In the genomic region with DNA sequence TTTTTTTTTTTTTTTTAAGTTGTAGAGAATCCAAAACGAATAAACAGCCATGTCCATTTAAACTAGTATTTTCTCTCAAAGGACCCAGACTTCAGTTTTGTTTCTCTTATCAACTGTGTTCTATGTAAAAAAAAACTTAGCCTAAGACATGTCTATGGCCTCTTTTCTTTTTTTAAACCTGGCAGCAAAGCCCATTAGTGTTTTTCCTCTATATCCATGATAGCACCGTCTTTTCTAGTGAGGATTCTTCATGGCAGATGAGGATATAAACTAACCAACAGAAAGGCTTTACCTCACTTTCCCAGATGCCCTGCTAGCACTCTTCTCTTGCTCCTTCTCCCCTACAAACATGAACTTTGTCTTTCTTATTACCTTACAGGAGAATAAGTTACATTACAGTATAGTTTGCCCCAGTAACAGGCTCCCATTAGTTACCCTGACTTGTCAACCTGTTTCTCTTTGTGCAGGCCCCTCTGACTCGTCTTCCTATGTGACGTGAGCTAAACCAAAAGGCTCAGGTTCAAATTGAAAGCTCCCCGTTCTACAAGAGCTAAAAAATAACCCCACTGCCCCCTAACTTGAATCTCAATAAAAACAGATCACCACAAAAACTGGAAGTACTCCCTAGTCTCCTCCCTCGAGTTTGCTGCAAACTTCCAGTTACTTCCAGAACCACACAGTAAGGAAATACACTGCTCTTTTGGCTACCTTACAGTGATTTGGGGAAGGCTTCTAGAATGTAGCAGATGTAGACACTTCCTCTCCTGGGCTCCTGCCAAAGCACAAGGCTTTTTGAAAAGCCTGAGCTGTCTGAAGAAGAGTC, we compare ENCODE assay signal across 8 cellular contexts. TPM values are rescaled to one million over a fixed set of nuclear protein-coding genes. Genes with fewer than 3 reads are reported as not detected.
DNase-seq lines count a peak whose midpoint lies in the region; ATAC-seq and TF ChIP-seq lines count a peak whose summit lies in the region.

No MANE protein-coding gene starts in this region.

- in situ Hi-C loops in transverse colon (cut with MboI; ENCODE audit: low pct_ligation_motif_present in 1 of 4, low pct_unique_long_range_greater_than_20kb in 1 of 4, low sequenced_read_pairs in 3 of 4) = no loop called here

- H3K27ac ChIP-seq in AG04450 (ENCODE audit: low read depth, low read length) (peak overlapping the region; percentile 33), breast epithelium (peak overlapping the region; percentile 62 to 75), lower lobe of right lung (peak overlapping the region; percentile 73), transverse colon (peak overlapping the region; percentile 63 to 77 (median 74))

- H3K4me3 ChIP-seq in AG04450 (ENCODE audit: low read depth, low read length) = no peak overlapping the region
- H3K4me3 ChIP-seq in breast epithelium = peak overlapping the region; percentile 16 to 20 (median 17)
- peak overlapping the region; percentile 9 for H3K4me3 ChIP-seq in lower lobe of right lung
- H3K4me3 ChIP-seq in transverse colon = peak overlapping the region in 1 of 4 donors; percentile 20

- H3K4me1 ChIP-seq in breast epithelium (no peaks in the 10 kb centered on the region), lower lobe of right lung (peaks cover 19% of the 10 kb centered on the region), transverse colon (peaks cover 0 to 27% (median 9%) of the 10 kb centered on the region in 4 donors)

- TF ChIP-seq EP300 in transverse colon (IDR thresholded peaks at IDR 0.05; ENCODE audit: low read depth) = no peak

- H3K27me3 ChIP-seq in AG04450 (ENCODE audit: control insufficient read depth, insufficient read depth, low read length) = no peaks in the 10 kb centered on the region
- H3K27me3 ChIP-seq in breast epithelium = no peaks in the 10 kb centered on the region
- no peaks in the 10 kb centered on the region for H3K27me3 ChIP-seq in lower lobe of right lung (ENCODE audit: low read depth)
- no peaks in the 10 kb centered on the region for H3K27me3 ChIP-seq in transverse colon

- TF ChIP-seq POLR2A in breast epithelium (IDR thresholded peaks at IDR 0.05) = no peak
- TF ChIP-seq POLR2A in transverse colon (IDR thresholded peaks at IDR 0.05) = no peak

- 46 to 48% methylated on average over 6 of the region's 6 CpGs for WGBS in transverse colon (ENCODE audit: low coverage in 1 of 2), 2 donors

- POLR2A ChIA-PET in AG04450 (lab: Yijun Ruan, JAX) = interaction anchor here (1.1 kb wide), 2 partner anchors 13 to 20 kb away, joined by 3 to 18 read pairs; partner anchors contain the start of gene P4HA1

- H3K36me3 ChIP-seq in breast epithelium (peaks cover 7% of the 10 kb centered on the region), lower lobe of right lung (peaks cover 31% of the 10 kb centered on the region), transverse colon (peaks cover 0 to 14% (median 3%) of the 10 kb centered on the region in 4 donors)

- CTCF ChIA-PET in AG04450 (lab: Charles Lee) = interaction anchor here (0.9 to 1.9 kb wide), 3 partner anchors 15 to 20 kb away, joined by 5 to 7 read pairs (median 6); partner anchors contain the start of gene P4HA1

- no peaks in the 10 kb centered on the region for H3K9me3 ChIP-seq in AG04450 (ENCODE audit: control insufficient read depth, insufficient read depth, low read length)
- no peaks in the 10 kb centered on the region for H3K9me3 ChIP-seq in breast epithelium
- H3K9me3 ChIP-seq in lower lobe of right lung = no peaks in the 10 kb centered on the region
- no peaks in the 10 kb centered on the region for H3K9me3 ChIP-seq in transverse colon

- ATAC-seq in lower lobe of right lung = peak; percentile 64 to 80
- no peak for ATAC-seq in GM21528 (IDR thresholded peaks at IDR 0.05; ENCODE audit: low FRiP score, unreplicated experiment)
- no peak for ATAC-seq in HG03432 (IDR thresholded peaks at IDR 0.05; ENCODE audit: unreplicated experiment)

- DNase-seq in AG04450 (ENCODE audit: low read depth, low spot score) (peak; percentile 62), LHCN-M2 (ENCODE audit: low read depth) (peak; percentile 64), breast epithelium (ENCODE audit: low spot score in 2 of 2) (peak in 1 of 2 donors; percentile 38), lower lobe of right lung (no peak), transverse colon (peak; percentile 41), NK-92 (lab: John Stamatoyannopoulos, UW; ENCODE audit: unreplicated experiment) (no peak)

- TF ChIP-seq CTCF in AG04450 (IDR thresholded peaks at IDR 0.05; ENCODE audit: low read depth, low read length) (no peak), breast epithelium (IDR thresholded peaks at IDR 0.05) (no peak), lower lobe of right lung (IDR thresholded peaks at IDR 0.05) (no peak), transverse colon (IDR thresholded peaks at IDR 0.05) (no peak)

- intact Hi-C loops in breast epithelium (cut with DNase I; ENCODE audit: low total_unique reads) = no loop called here
- intact Hi-C loops in lower lobe of right lung (cut with DNase I) = no loop called here
- intact Hi-C loops in transverse colon (cut with DNase I; ENCODE audit: low total_unique reads) = no loop called here

RNA-seq across cellular contexts. Expression of gene P4HA1, which starts 20.1 kb away (rescaled TPM):
- 176 and 245 TPM in 2 replicates for polyA plus RNA-seq in AG04450 (2011; rRNA removed)
- 53.7 and 100 TPM in 2 replicates for polyA minus RNA-seq in AG04450 (2011; rRNA and poly(A)+ RNA removed)
- total RNA-seq in LHCN-M2 (2014; rRNA removed) (124 and 139 TPM in 2 replicates), breast epithelium (10 to 100 TPM; 25.0 to 42.1 (median 34.1) TPM), lower lobe of right lung (59.9 TPM), transverse colon (10 to 100 TPM; 10.5 to 28.6 (median 14.4) TPM)
- polyA plus RNA-seq in LHCN-M2 (2012) = 53.4 TPM

RNA-seq across cellular contexts. Expression of gene NUDT13, which starts 33.7 kb away (rescaled TPM):
- polyA plus RNA-seq in AG04450 (2011; rRNA removed) = 1.4 TPM in 2 replicates
- polyA minus RNA-seq in AG04450 (2011; rRNA and poly(A)+ RNA removed) = 0.70 and 2.5 TPM in 2 replicates
- total RNA-seq in LHCN-M2 (2014; rRNA removed) (2.9 TPM in 2 replicates), breast epithelium (1 to 10 TPM; 1.9 to 4.2 (median 2.6) TPM), lower lobe of right lung (2.8 TPM), transverse colon (10 to 100 TPM in 1 of 4 donors, 1 to 10 TPM in 2, under 1 TPM in 1; 1.00 to 25.1 (median 4.6) TPM)
- polyA plus RNA-seq in LHCN-M2 (2012) = 1.7 TPM

Comparison
In these comparisons a context has a peak if more than half of its experiments do, and no peak if none do; other contexts are left out.
1. DNase-seq: peak in AG04450 (single experiment), LHCN-M2 (single experiment) and transverse colon (single experiment); none in lower lobe of right lung (single experiment) and NK-92 (single experiment).
2. ATAC-seq: peak in lower lobe of right lung (2 of 2); none in GM21528 (single experiment) and HG03432 (single experiment).
3. Peak in every context shown above with its lines, with median percentiles within 50 percentile points of each other: H3K27ac ChIP-seq.